1 cellular context compared by ENCODE assay signal in genomic region chr5:150781706-150782614, GRCh38.
TF ChIP-seq lines count a peak whose summit lies in the region.

No MANE protein-coding gene starts in this region.

TF ChIP-seq in HepG2, 621 proteins besides CTCF, POLR2A, EP300 and RAD21 (continued from another document and continues in another):
- TF ChIP-seq PHF21A (CRISPR knock-in tag; IDR thresholded peaks at IDR 0.05) (peak; percentile 88), PRPF4 (IDR thresholded peaks at IDR 0.05; ENCODE audit: low read depth, low read length, poor library complexity, severe bottlenecking) (no peak), ZNF547 (CRISPR knock-in tag; IDR thresholded peaks at IDR 0.05) (peak; percentile 25; the same call in 1 of the 2 replicates), BRD4 (CRISPR knock-in tag; IDR thresholded peaks at IDR 0.05) (no peak), ZKSCAN5 (CRISPR knock-in tag; IDR thresholded peaks at IDR 0.05) (no peak), KIAA2018 (CRISPR knock-in tag; IDR thresholded peaks at IDR 0.05; ENCODE audit: borderline replicate concordance) (no peak), ZHX1 (CRISPR knock-in tag; IDR thresholded peaks at IDR 0.05; ENCODE audit: low read depth) (no peak), MAZ (IDR thresholded peaks at IDR 0.05; ENCODE audit: borderline replicate concordance, low read depth, low read length) (no peak), MAZ (CRISPR knock-in tag; IDR thresholded peaks at IDR 0.05; ENCODE audit: low read depth) (no peak), XBP1 (CRISPR knock-in tag; IDR thresholded peaks at IDR 0.05) (no peak), ZNF333 (CRISPR knock-in tag; IDR thresholded peaks at IDR 0.05; ENCODE audit: borderline replicate concordance) (no peak), JUN (CRISPR knock-in tag; IDR thresholded peaks at IDR 0.05) (no peak), ONECUT2 (CRISPR knock-in tag; IDR thresholded peaks at IDR 0.05) (no peak), JUND (CRISPR knock-in tag; IDR thresholded peaks at IDR 0.05) (no peak), SNAPC2 (CRISPR knock-in tag; IDR thresholded peaks at IDR 0.05) (peak; percentile 74; the same call in 1 of the 2 replicates), HOXD1 (CRISPR knock-in tag; IDR thresholded peaks at IDR 0.05) (no peak; the same call in 1 of the 2 replicates), ZC3H4 (CRISPR knock-in tag; IDR thresholded peaks at IDR 0.05; ENCODE audit: borderline replicate concordance) (no peak), BCL3 (CRISPR knock-in tag; IDR thresholded peaks at IDR 0.05) (no peak; the same call in 1 of the 2 replicates), HDAC2 (CRISPR knock-in tag; IDR thresholded peaks at IDR 0.05) (peak; percentile 24; the same call in 1 of the 2 replicates), FOXK2 (IDR thresholded peaks at IDR 0.05) (no peak)
- TF ChIP-seq, protein P1, sequence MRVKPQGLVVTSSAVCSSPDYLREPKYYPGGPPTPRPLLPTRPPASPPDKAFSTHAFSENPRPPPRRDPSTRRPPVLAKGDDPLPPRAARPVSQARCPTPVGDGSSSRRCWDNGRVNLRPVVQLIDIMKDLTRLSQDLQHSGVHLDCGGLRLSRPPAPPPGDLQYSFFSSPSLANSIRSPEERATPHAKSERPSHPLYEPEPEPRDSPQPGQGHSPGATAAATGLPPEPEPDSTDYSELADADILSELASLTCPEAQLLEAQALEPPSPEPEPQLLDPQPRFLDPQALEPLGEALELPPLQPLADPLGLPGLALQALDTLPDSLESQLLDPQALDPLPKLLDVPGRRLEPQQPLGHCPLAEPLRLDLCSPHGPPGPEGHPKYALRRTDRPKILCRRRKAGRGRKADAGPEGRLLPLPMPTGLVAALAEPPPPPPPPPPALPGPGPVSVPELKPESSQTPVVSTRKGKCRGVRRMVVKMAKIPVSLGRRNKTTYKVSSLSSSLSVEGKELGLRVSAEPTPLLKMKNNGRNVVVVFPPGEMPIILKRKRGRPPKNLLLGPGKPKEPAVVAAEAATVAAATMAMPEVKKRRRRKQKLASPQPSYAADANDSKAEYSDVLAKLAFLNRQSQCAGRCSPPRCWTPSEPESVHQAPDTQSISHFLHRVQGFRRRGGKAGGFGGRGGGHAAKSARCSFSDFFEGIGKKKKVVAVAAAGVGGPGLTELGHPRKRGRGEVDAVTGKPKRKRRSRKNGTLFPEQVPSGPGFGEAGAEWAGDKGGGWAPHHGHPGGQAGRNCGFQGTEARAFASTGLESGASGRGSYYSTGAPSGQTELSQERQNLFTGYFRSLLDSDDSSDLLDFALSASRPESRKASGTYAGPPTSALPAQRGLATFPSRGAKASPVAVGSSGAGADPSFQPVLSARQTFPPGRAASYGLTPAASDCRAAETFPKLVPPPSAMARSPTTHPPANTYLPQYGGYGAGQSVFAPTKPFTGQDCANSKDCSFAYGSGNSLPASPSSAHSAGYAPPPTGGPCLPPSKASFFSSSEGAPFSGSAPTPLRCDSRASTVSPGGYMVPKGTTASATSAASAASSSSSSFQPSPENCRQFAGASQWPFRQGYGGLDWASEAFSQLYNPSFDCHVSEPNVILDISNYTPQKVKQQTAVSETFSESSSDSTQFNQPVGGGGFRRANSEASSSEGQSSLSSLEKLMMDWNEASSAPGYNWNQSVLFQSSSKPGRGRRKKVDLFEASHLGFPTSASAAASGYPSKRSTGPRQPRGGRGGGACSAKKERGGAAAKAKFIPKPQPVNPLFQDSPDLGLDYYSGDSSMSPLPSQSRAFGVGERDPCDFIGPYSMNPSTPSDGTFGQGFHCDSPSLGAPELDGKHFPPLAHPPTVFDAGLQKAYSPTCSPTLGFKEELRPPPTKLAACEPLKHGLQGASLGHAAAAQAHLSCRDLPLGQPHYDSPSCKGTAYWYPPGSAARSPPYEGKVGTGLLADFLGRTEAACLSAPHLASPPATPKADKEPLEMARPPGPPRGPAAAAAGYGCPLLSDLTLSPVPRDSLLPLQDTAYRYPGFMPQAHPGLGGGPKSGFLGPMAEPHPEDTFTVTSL (CRISPR knock-in tag; IDR thresholded peaks at IDR 0.05; ENCODE audit: borderline replicate concordance): peak; percentile 10; the same call in 1 of the 2 replicates
- TF ChIP-seq, protein P2, sequence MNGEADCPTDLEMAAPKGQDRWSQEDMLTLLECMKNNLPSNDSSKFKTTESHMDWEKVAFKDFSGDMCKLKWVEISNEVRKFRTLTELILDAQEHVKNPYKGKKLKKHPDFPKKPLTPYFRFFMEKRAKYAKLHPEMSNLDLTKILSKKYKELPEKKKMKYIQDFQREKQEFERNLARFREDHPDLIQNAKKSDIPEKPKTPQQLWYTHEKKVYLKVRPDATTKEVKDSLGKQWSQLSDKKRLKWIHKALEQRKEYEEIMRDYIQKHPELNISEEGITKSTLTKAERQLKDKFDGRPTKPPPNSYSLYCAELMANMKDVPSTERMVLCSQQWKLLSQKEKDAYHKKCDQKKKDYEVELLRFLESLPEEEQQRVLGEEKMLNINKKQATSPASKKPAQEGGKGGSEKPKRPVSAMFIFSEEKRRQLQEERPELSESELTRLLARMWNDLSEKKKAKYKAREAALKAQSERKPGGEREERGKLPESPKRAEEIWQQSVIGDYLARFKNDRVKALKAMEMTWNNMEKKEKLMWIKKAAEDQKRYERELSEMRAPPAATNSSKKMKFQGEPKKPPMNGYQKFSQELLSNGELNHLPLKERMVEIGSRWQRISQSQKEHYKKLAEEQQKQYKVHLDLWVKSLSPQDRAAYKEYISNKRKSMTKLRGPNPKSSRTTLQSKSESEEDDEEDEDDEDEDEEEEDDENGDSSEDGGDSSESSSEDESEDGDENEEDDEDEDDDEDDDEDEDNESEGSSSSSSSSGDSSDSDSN (CRISPR knock-in tag; IDR thresholded peaks at IDR 0.05): no peak
- TF ChIP-seq, protein P3, sequence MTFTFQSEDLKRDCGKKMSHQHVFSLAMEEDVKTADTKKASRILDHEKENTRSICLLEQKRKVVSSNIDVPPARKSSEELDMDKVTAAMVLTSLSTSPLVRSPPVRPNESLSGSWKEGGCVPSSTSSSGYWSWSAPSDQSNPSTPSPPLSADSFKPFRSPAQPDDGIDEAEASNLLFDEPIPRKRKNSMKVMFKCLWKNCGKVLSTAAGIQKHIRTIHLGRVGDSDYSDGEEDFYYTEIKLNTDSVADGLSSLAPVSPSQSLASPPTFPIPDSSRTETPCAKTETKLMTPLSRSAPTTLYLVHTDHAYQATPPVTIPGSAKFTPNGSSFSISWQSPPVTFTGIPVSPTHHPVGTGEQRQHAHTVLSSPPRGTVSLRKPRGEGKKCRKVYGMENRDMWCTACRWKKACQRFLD (CRISPR knock-in tag; IDR thresholded peaks at IDR 0.05; ENCODE audit: borderline replicate concordance): no peak
- TF ChIP-seq, protein P4, sequence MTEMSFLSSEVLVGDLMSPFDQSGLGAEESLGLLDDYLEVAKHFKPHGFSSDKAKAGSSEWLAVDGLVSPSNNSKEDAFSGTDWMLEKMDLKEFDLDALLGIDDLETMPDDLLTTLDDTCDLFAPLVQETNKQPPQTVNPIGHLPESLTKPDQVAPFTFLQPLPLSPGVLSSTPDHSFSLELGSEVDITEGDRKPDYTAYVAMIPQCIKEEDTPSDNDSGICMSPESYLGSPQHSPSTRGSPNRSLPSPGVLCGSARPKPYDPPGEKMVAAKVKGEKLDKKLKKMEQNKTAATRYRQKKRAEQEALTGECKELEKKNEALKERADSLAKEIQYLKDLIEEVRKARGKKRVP (CRISPR knock-in tag; IDR thresholded peaks at IDR 0.05): no peak
- TF ChIP-seq, protein P5, sequence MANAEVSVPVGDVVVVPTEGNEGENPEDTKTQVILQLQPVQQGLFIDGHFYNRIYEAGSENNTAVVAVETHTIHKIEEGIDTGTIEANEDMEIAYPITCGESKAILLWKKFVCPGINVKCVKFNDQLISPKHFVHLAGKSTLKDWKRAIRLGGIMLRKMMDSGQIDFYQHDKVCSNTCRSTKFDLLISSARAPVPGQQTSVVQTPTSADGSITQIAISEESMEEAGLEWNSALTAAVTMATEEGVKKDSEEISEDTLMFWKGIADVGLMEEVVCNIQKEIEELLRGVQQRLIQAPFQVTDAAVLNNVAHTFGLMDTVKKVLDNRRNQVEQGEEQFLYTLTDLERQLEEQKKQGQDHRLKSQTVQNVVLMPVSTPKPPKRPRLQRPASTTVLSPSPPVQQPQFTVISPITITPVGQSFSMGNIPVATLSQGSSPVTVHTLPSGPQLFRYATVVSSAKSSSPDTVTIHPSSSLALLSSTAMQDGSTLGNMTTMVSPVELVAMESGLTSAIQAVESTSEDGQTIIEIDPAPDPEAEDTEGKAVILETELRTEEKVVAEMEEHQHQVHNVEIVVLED (CRISPR knock-in tag; IDR thresholded peaks at IDR 0.05; ENCODE audit: borderline replicate concordance): no peak
- TF ChIP-seq, protein P6, sequence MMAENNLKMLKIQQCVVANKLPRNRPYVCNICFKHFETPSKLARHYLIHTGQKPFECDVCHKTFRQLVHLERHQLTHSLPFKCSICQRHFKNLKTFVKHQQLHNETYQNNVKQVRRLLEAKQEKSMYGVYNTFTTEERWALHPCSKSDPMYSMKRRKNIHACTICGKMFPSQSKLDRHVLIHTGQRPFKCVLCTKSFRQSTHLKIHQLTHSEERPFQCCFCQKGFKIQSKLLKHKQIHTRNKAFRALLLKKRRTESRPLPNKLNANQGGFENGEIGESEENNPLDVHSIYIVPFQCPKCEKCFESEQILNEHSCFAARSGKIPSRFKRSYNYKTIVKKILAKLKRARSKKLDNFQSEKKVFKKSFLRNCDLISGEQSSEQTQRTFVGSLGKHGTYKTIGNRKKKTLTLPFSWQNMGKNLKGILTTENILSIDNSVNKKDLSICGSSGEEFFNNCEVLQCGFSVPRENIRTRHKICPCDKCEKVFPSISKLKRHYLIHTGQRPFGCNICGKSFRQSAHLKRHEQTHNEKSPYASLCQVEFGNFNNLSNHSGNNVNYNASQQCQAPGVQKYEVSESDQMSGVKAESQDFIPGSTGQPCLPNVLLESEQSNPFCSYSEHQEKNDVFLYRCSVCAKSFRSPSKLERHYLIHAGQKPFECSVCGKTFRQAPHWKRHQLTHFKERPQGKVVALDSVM (CRISPR knock-in tag; IDR thresholded peaks at IDR 0.05): no peak
